ENCODE assay signal across 17 cellular contexts in genomic region chr2:222545821-222546540, GRCh38.
DNase-seq lines count a peak whose midpoint lies in the region; ATAC-seq and TF ChIP-seq lines count a peak whose summit lies in the region.
"Had no signal": no experiment of that assay in that cellular context is flagged by ENCODE, and none has a peak within 500 bp of the region (broad histone marks: within the 10 kb centered on the region; RNA-seq: fewer than 3 reads in every experiment).

No MANE protein-coding gene starts in this region.

- no peaks in the 10 kb centered on the region for H3K9me3 Mint-ChIP-seq in endodermal cell
- H3K9me3 Mint-ChIP-seq: CD8-positive, alpha-beta memory T cell had no signal

- H3K27ac ChIP-seq in endodermal cell (ENCODE audit: low read depth, low read length) (peak overlapping the region; percentile 0), rectal smooth muscle tissue (ENCODE audit: low read depth, low read length) (peak overlapping the region; percentile 32)
- H3K27ac ChIP-seq: KMS-11 had no signal

- no peaks in the 10 kb centered on the region for H3K9me3 ChIP-seq in endodermal cell (ENCODE audit: control insufficient read depth, low read length)
- H3K9me3 ChIP-seq: MG63 had no signal

- no peak overlapping the region for H3K9ac ChIP-seq in endodermal cell (ENCODE audit: extremely low read depth, low read length, poor library complexity, severe bottlenecking)
- no peak overlapping the region for H3K9ac ChIP-seq in rectal smooth muscle tissue (ENCODE audit: low read length)
- H3K9ac ChIP-seq: KMS-11 had no signal

- H3K4me1 ChIP-seq in endodermal cell (ENCODE audit: control insufficient read depth, insufficient read depth, low read length) (no peaks in the 10 kb centered on the region), rectal smooth muscle tissue (ENCODE audit: control insufficient read depth, insufficient read depth, low read length) (peaks cover 21% of the 10 kb centered on the region)

- H3K4me1 Mint-ChIP-seq in endodermal cell: no peaks in the 10 kb centered on the region
- H3K4me1 Mint-ChIP-seq: CD8-positive, alpha-beta memory T cell had no signal

- peaks cover 11% of the 10 kb centered on the region for H3K27me3 Mint-ChIP-seq in endodermal cell (ENCODE audit: insufficient read depth)

- no peaks in the 10 kb centered on the region for H3K36me3 ChIP-seq in endodermal cell (ENCODE audit: control insufficient read depth, insufficient read depth, low read length)
- no peaks in the 10 kb centered on the region for H3K36me3 ChIP-seq in rectal smooth muscle tissue (ENCODE audit: control insufficient read depth, insufficient read depth, low read length)
- H3K36me3 ChIP-seq: MG63 had no signal

- no peak overlapping the region for H3K27ac Mint-ChIP-seq in endodermal cell

- H3K4me3 Mint-ChIP-seq in endodermal cell: no peak overlapping the region
- H3K4me3 Mint-ChIP-seq: CD8-positive, alpha-beta memory T cell had no signal

- no peak for ATAC-seq in HG02610 (IDR thresholded peaks at IDR 0.05; ENCODE audit: unreplicated experiment)
- ATAC-seq in GM21381 (IDR thresholded peaks at IDR 0.05; ENCODE audit: unreplicated experiment): no peak
- ATAC-seq: HepG2 had no signal

- peak; percentile 79 for DNase-seq in MV-4-11 (lab: John Stamatoyannopoulos, UW)
- DNase-seq in NCI-H69 (lab: John Stamatoyannopoulos, UW): peak; percentile 5
- DNase-seq in endodermal cell: no peak
- no peak for DNase-seq in foreskin fibroblast
- DNase-seq: CD8-positive, alpha-beta memory T cell; DND-41; GDM1; MG63; NCI-H1436 treated with DMSO at 0.1 percent for 48 hours; NCI-H226; NCI-H526 treated with DMSO at 0.1 percent for 48 hours; SHP77 treated with DMSO at 0.1 percent for 48 hours had no signal

- WGBS in endodermal cell (ENCODE audit: insufficient coverage in 1 of 2, insufficient read length in 1 of 2), 2 experiments: 87 to 93% methylated on average over 2 to 4 of the region's 4 CpGs

- H3K27me3 ChIP-seq in endodermal cell (ENCODE audit: control insufficient read depth, insufficient read depth, low read length, poor library complexity, severe bottlenecking) (no peaks in the 10 kb centered on the region), rectal smooth muscle tissue (ENCODE audit: control insufficient read depth, insufficient read depth, low read length) (no peaks in the 10 kb centered on the region)

- H3K36me3 Mint-ChIP-seq in endodermal cell (ENCODE audit: low read depth): no peaks in the 10 kb centered on the region
- H3K36me3 Mint-ChIP-seq: CD8-positive, alpha-beta memory T cell had no signal

- H3K4me3 ChIP-seq in endodermal cell (ENCODE audit: low read length): no peak overlapping the region
- no peak overlapping the region for H3K4me3 ChIP-seq in rectal smooth muscle tissue (ENCODE audit: low read length)
- H3K4me3 ChIP-seq in foreskin fibroblast (ENCODE audit: low read depth in 1 of 2, low read length in 2 of 2): no peak overlapping the region
- H3K4me3 ChIP-seq: MG63 had no signal

- no peak for TF ChIP-seq CTCF in endodermal cell (conservative IDR thresholded peaks at IDR 0.05)
- no peak for TF ChIP-seq CTCF in foreskin fibroblast (IDR thresholded peaks at IDR 0.05; ENCODE audit: low read depth, low read length)

Comparison
In these comparisons a context has a peak if more than half of its experiments do, and no peak if none do; other contexts are left out.
1. DNase-seq: peak in MV-4-11 (single experiment) and NCI-H69 (single experiment); none in endodermal cell (single experiment) and foreskin fibroblast (0 of 2).